ENCODE assay signal across 9 cellular contexts in the genomic region with DNA sequence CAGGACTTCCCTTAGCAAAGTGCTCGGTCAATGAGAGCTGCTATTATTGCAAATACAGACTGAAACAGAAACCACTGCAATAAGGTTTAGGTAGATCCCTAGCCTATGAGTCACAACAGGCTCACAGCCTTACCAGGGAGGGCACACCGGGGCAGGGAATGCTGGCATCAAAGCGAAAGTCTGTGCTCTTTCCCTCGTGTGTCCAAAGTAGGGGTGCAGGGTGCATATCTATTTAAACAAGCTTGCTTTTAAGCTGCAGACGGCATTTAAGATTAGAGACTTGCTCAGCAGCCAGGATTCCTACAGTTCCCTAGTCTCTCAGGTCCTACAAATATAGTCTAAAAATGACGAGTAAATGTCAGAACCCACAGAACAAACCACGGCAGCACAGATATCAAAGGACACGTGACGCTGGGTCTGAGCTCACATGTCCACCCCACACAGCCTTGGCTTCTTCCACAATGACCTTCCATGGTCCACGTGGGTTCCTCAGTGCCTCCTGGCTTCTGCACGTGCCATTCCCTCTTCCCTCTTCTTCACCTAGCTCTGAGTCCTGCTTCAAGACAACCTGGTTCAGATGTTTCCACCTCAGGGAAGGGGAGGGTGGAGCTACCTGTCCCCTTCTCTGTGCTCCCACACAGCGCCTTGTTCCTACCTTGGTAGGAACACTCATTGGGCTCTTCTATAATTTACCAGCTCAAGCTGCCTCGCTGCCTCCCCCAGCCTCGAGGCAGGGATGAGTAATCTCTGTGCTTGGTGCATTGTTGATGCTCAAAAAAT.
DNase-seq lines count a peak whose midpoint lies in the region; ATAC-seq and TF ChIP-seq lines count a peak whose summit lies in the region.
"Had no signal": no experiment of that assay in that cellular context is flagged by ENCODE, and none has a peak within 500 bp of the region (broad histone marks: within the 10 kb centered on the region; RNA-seq: fewer than 3 reads in every experiment).

No MANE protein-coding gene starts in this region.

- H3K4me3 ChIP-seq in GM08714 (ENCODE audit: low read length) (peak overlapping the region; percentile 17; the same call in 1 of the 2 replicates), upper lobe of right lung (peak overlapping the region; percentile 31)
- no peak overlapping the region for H3K4me3 ChIP-seq in effector memory CD4-positive, alpha-beta T cell (ENCODE audit: insufficient read depth, low read depth, low read length, poor library complexity, severe bottlenecking)

- DNase-seq in HT-29 (ENCODE audit: low spot score) (peak; percentile 62), amniotic stem cell (lab: John Stamatoyannopoulos, UW) (peak; percentile 30), kidney tubule cell (ENCODE audit: low spot score) (peak; percentile 87), upper lobe of right lung (peak; percentile 68), GM19240 (ENCODE audit: insufficient read length, low spot score) (no peak)
- no peak for DNase-seq in effector memory CD4-positive, alpha-beta T cell

- peaks cover 26% of the 10 kb centered on the region for H3K4me1 ChIP-seq in upper lobe of right lung
- H3K4me1 ChIP-seq in effector memory CD4-positive, alpha-beta T cell (ENCODE audit: control insufficient read depth, insufficient read depth, low read length, poor library complexity, severe bottlenecking) = no peaks in the 10 kb centered on the region
- H3K4me1 ChIP-seq: parathyroid adenoma had no signal

- peak; percentile 95 for ATAC-seq in GM21447 (IDR thresholded peaks at IDR 0.05; ENCODE audit: unreplicated experiment)
- peak; percentile 95 for ATAC-seq in upper lobe of right lung

- no peaks in the 10 kb centered on the region for H3K9me3 ChIP-seq in upper lobe of right lung
- no peaks in the 10 kb centered on the region for H3K9me3 ChIP-seq in effector memory CD4-positive, alpha-beta T cell (ENCODE audit: control insufficient read depth, low read length)

- no peaks in the 10 kb centered on the region for H3K36me3 ChIP-seq in upper lobe of right lung
- H3K36me3 ChIP-seq in effector memory CD4-positive, alpha-beta T cell (ENCODE audit: control insufficient read depth, insufficient read depth, low read length) = no peaks in the 10 kb centered on the region

- H3K27me3 ChIP-seq in upper lobe of right lung = no peaks in the 10 kb centered on the region
- no peaks in the 10 kb centered on the region for H3K27me3 ChIP-seq in effector memory CD4-positive, alpha-beta T cell (replicated peaks; ENCODE audit: control insufficient read depth, insufficient read depth, low read length, poor library complexity, severe bottlenecking)

- intact Hi-C loops in upper lobe of right lung (cut with DNase I) = no loop called here

- no peak for TF ChIP-seq CTCF in upper lobe of right lung (IDR thresholded peaks at IDR 0.05)

- H3K27ac ChIP-seq in upper lobe of right lung = peak overlapping the region; percentile 61
- no peak overlapping the region for H3K27ac ChIP-seq in effector memory CD4-positive, alpha-beta T cell (ENCODE audit: insufficient read depth, low read length, poor library complexity, severe bottlenecking)
- H3K27ac ChIP-seq: parathyroid adenoma had no signal

Comparison
In these comparisons a context has a peak if more than half of its experiments do, and no peak if none do; other contexts are left out.
1. DNase-seq: peak in HT-29 (single experiment), amniotic stem cell (single experiment), kidney tubule cell (single experiment) and upper lobe of right lung (single experiment); none in GM19240 (single experiment) and effector memory CD4-positive, alpha-beta T cell (0 of 3).